ENCODE assay signal across 21 cellular contexts in genomic region chr1:242398351-242398750, GRCh38.
A peak's percentile ranks its signal among the peaks of the same experiment; 100 is the strongest.
DNase-seq lines count a peak whose midpoint lies in the region.
"Had no signal": no experiment of that assay in that cellular context is flagged by ENCODE, and none has a peak within 500 bp of the region (broad histone marks: within the 10 kb centered on the region; RNA-seq: fewer than 3 reads in every experiment).

No MANE protein-coding gene starts in this region.

- H4K8ac ChIP-seq in neuronal stem cell (ENCODE audit: low read depth, low read length) = no peak overlapping the region

- no peaks in the 10 kb centered on the region for H3K36me3 ChIP-seq in neuronal stem cell (replicated peaks in 1 of 2; ENCODE audit: control insufficient read depth in 2 of 2, insufficient read depth in 2 of 2, low read length in 2 of 2)
- H3K36me3 ChIP-seq: BE2C; BLaER1 treated with 17β-estradiol and CSF1 and Interleukin-3, amounts not matched to agents 10 nM and 100 nM had no signal

- no CpG with 5 or more reads among the region's 5 CpGs for WGBS in neuronal stem cell (ENCODE audit: extremely low coverage in 2 of 2, insufficient read length in 2 of 2, insufficient replicate concordance in 1 of 2), 2 donors

- H3K4me2 ChIP-seq in neuronal stem cell (ENCODE audit: insufficient read depth, low read length, poor library complexity, severe bottlenecking) = no peak overlapping the region
- H3K4me2 ChIP-seq: A549; BLaER1 treated with 17β-estradiol and CSF1 and Interleukin-3, amounts not matched to agents 10 nM and 100 nM; GM23338 had no signal

- H2BK15ac ChIP-seq in neuronal stem cell (ENCODE audit: low read length) = no peak overlapping the region

- H3K4me3 ChIP-seq in neuronal stem cell (ENCODE audit: low read length in 2 of 2) = no peak overlapping the region
- H3K4me3 ChIP-seq: A549; BLaER1 treated with 17β-estradiol and CSF1 and Interleukin-3, amounts not matched to agents 10 nM and 100 nM; GM12878; GM23338 had no signal

- no peak overlapping the region for H2BK120ac ChIP-seq in neuronal stem cell (ENCODE audit: low read depth, low read length)

- no peak overlapping the region for H3K4ac ChIP-seq in neuronal stem cell (ENCODE audit: low read length)

- no peaks in the 10 kb centered on the region for H3K9me3 ChIP-seq in neuronal stem cell (replicated peaks in 1 of 2; ENCODE audit: control insufficient read depth in 2 of 2, insufficient read depth in 1 of 2, low read depth in 1 of 2, low read length in 2 of 2)
- H3K9me3 ChIP-seq: A549; BE2C; BLaER1 treated with 17β-estradiol and CSF1 and Interleukin-3, amounts not matched to agents 10 nM and 100 nM had no signal

- H3K27ac ChIP-seq in cingulate gyrus (ENCODE audit: low read depth, low read length) (peak overlapping the region; percentile 22), layer of hippocampus (ENCODE audit: low read depth, low read length) (peak overlapping the region; percentile 36), substantia nigra (ENCODE audit: low read depth, low read length, poor library complexity, severe bottlenecking) (peak overlapping the region; percentile 3), neuronal stem cell (replicated peaks; ENCODE audit: low read length) (no peak overlapping the region)
- H3K27ac ChIP-seq: A549; BLaER1 treated with 17β-estradiol and CSF1 and Interleukin-3, amounts not matched to agents 10 nM and 100 nM had no signal

- H3K23ac ChIP-seq in neuronal stem cell (ENCODE audit: low read depth, low read length, poor library complexity) = no peak overlapping the region

- no peaks in the 10 kb centered on the region for H3K79me1 ChIP-seq in neuronal stem cell (ENCODE audit: low read depth, low read length)

- H3K4me1 ChIP-seq in neuronal stem cell (ENCODE audit: control insufficient read depth in 2 of 2, insufficient read depth in 1 of 2, low read depth in 1 of 2, low read length in 2 of 2) = no peaks in the 10 kb centered on the region
- H3K4me1 ChIP-seq: A549; BLaER1 treated with 17β-estradiol and CSF1 and Interleukin-3, amounts not matched to agents 10 nM and 100 nM had no signal

- DNase-seq in substantia nigra (lab: John Stamatoyannopoulos, UW) = no peak
- no peak for DNase-seq in neuronal stem cell (ENCODE audit: low spot score)
- DNase-seq in NCI-H526 (lab: John Stamatoyannopoulos, UW) = no peak
- DNase-seq in retina = no peak
- DNase-seq: 8988T; ACHN; AML-193; BE2C; CD4-positive, alpha-beta T cell; CD8-positive, alpha-beta memory T cell; DMS 273 treated with DMSO at 0.1 percent for 48 hours; DMS79; EL; GDM1; H9 had no signal

- no peak overlapping the region for H2BK5ac ChIP-seq in neuronal stem cell (ENCODE audit: low read length)

- H4K91ac ChIP-seq in neuronal stem cell (ENCODE audit: low read depth, low read length, poor library complexity) = no peak overlapping the region

- no peak overlapping the region for H3K18ac ChIP-seq in neuronal stem cell (ENCODE audit: low read length)

- H3K14ac ChIP-seq in neuronal stem cell (ENCODE audit: low read length) = no peak overlapping the region

- no peak overlapping the region for H3K9ac ChIP-seq in neuronal stem cell (ENCODE audit: low read depth, low read length, poor library complexity)
- H3K9ac ChIP-seq: BLaER1 treated with 17β-estradiol and CSF1 and Interleukin-3, amounts not matched to agents 10 nM and 100 nM had no signal

- H3K27me3 ChIP-seq in layer of hippocampus (ENCODE audit: control insufficient read depth, insufficient read depth, low read length) = no peaks in the 10 kb centered on the region
- no peaks in the 10 kb centered on the region for H3K27me3 ChIP-seq in neuronal stem cell (ENCODE audit: control insufficient read depth in 3 of 3, insufficient read depth in 3 of 3, low read depth in 1 of 3, low read length in 3 of 3)
- H3K27me3 ChIP-seq: BE2C; BLaER1 treated with 17β-estradiol and CSF1 and Interleukin-3, amounts not matched to agents 10 nM and 100 nM had no signal

- H2AFZ ChIP-seq in neuronal stem cell (ENCODE audit: low read length) = no peak overlapping the region
- H2AFZ ChIP-seq: GM23338 had no signal

- no peak overlapping the region for H2AK5ac ChIP-seq in neuronal stem cell (ENCODE audit: low read depth, low read length)

- H2BK12ac ChIP-seq in neuronal stem cell (ENCODE audit: low read length) = no peak overlapping the region
